Comparison of ENCODE assay signal across 29 cellular contexts in the genomic region with DNA sequence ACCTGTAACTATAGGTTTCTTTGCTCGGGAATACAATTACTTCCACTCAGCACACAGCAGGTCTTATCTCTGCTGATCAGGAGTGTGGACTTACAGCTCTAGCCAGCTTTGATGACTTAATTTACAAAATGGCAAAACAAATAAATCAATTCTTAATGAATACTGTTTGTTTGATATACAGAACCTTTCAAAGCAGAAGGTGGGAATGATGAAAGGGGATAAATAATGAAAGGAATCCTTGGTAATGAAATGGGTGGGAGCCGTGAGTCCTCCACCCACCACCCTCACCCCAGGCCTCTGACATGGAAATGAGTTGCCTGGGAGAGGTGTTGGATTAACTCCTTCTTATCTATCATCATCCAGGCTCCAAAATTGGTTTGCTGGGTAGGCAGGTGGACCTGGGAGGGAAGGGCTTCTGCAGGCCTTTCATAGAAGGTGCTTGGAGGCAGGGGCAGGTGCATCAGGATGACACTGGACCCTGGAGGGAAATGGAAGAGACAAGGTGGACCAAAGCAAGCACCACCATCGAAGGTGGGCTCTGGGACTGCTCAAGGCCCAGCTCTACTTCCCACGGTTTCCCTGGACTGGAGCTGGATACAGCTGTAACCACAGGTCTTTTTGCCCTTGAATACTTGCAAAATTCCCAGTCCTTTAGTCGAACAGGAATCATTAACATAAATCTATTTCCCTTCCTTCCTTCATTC. TPM values are rescaled to one million over a fixed set of nuclear protein-coding genes. Genes with fewer than 3 reads are reported as not detected.
A peak's percentile ranks its signal among the peaks of the same experiment; 100 is the strongest.
DNase-seq lines count a peak whose midpoint lies in the region; ATAC-seq and TF ChIP-seq lines count a peak whose summit lies in the region.
"Had no signal": no experiment of that assay in that cellular context is flagged by ENCODE, and none has a peak within 500 bp of the region (broad histone marks: within the 10 kb centered on the region; RNA-seq: fewer than 3 reads in every experiment).

No MANE protein-coding gene starts in this region.

- no peak overlapping the region for H3K4me3 ChIP-seq in parathyroid adenoma (ENCODE audit: low read depth, low read length)
- H3K4me3 ChIP-seq: left lung, right atrium auricular region, smooth muscle cell, thoracic aorta had no signal

- H3K4me1 Mint-ChIP-seq in T-helper 17 cell = no peaks in the 10 kb centered on the region
- H3K4me1 Mint-ChIP-seq: brain had no signal

- H3K4me1 ChIP-seq in parathyroid adenoma = no peaks in the 10 kb centered on the region
- H3K4me1 ChIP-seq: left lung, right atrium auricular region had no signal

- H3K27me3 ChIP-seq in parathyroid adenoma (ENCODE audit: control insufficient read depth, insufficient read depth, low read length) = no peaks in the 10 kb centered on the region
- H3K27me3 ChIP-seq: left lung, right atrium auricular region had no signal

- H3K9me3 ChIP-seq in T-helper 17 cell (ENCODE audit: control insufficient read depth, low read length, poor library complexity, severe bottlenecking) = no peaks in the 10 kb centered on the region
- H3K9me3 ChIP-seq in parathyroid adenoma (ENCODE audit: control insufficient read depth, low read length) = no peaks in the 10 kb centered on the region
- H3K9me3 ChIP-seq: left lung, right atrium auricular region, thoracic aorta had no signal

- peak overlapping the region; percentile 35 for H2AFZ ChIP-seq in parathyroid adenoma

- no peak for TF ChIP-seq CTCF in parathyroid adenoma (IDR thresholded peaks at IDR 0.05)

- no peaks in the 10 kb centered on the region for H3K36me3 Mint-ChIP-seq in T-helper 17 cell (ENCODE audit: low read depth)
- H3K36me3 Mint-ChIP-seq: brain had no signal

- H3K9ac ChIP-seq in parathyroid adenoma = no peak overlapping the region

- H3K27ac ChIP-seq in parathyroid adenoma = no peak overlapping the region
- H3K27ac ChIP-seq: 22Rv1, left lung, right atrium auricular region, thoracic aorta had no signal

- H3K4me3 Mint-ChIP-seq in T-helper 17 cell = no peak overlapping the region
- H3K4me3 Mint-ChIP-seq: brain; dendritic cell treated with granulocyte-macrophage colony-stimulating factor and Interleukin-4, amounts not matched to agents 40 ng/mL and 50 ng/mL, for 4 days; stimulated activated naive CD8-positive, alpha-beta T cell treated with anti-CD3 and anti-CD28 coated beads, Interleukin-15, Interleukin-2, amounts not matched to agents 100 ng/mL and 50 ng/mL, for 24 hours had no signal

- peak overlapping the region; percentile 19 for H3K27ac Mint-ChIP-seq in T-helper 17 cell
- H3K27ac Mint-ChIP-seq: activated T-helper 2 cell treated with anti-CD3 and anti-CD28 coated beads, Interferon-gamma antibody, Interleukin-2, Interleukin-4, amounts not matched to agents 10 μg/mL and 5 μg/mL and 100 μg/mL, durations not matched to agents 14 hours and 24 hours and 36 hours; dendritic cell treated with granulocyte-macrophage colony-stimulating factor and Interleukin-4, amounts not matched to agents 40 ng/mL and 50 ng/mL, for 4 days; stimulated activated naive CD8-positive, alpha-beta T cell treated with anti-CD3 and anti-CD28 coated beads, Interleukin-15, Interleukin-2, amounts not matched to agents 100 ng/mL and 50 ng/mL, for 24 hours had no signal

- peak; percentile 14 for DNase-seq in NCI-H1105 treated with DMSO at 0.1 percent for 48 hours (lab: John Stamatoyannopoulos, UW)
- DNase-seq in NCI-H1105 (lab: John Stamatoyannopoulos, UW) = no peak
- peak; percentile 92 for DNase-seq in NCI-H146 treated with DMSO at 0.1 percent for 48 hours (lab: John Stamatoyannopoulos, UW; ENCODE audit: unreplicated experiment)
- no peak for DNase-seq in T-helper 17 cell
- no peak for DNase-seq in GM03348 (ENCODE audit: low spot score)
- DNase-seq in medulla oblongata (ENCODE audit: extremely low spot score) = no peak
- DNase-seq in midbrain (lab: John Stamatoyannopoulos, UW) = no peak
- DNase-seq: activated CD4-positive, alpha-beta T cell treated with anti-CD3 and anti-CD28 coated beads for 4 hours; activated naive CD4-positive, alpha-beta T cell treated with anti-CD3 and anti-CD28 coated beads, Interleukin-2, amount 50 U/mL, for 16 hours; C1 segment of cervical spinal cord; DND-41; erythroblast; HCEC 1CT; left lung; NCI-H510A; posterior cingulate gyrus; SHP77; T-helper 9 cell had no signal

- no peak overlapping the region for H3K4me2 ChIP-seq in parathyroid adenoma (ENCODE audit: low read length)
- H3K4me2 ChIP-seq: smooth muscle cell had no signal

- H3K79me2 ChIP-seq in parathyroid adenoma = no peaks in the 10 kb centered on the region

- no peak for ATAC-seq in T-helper 17 cell
- ATAC-seq: left lung, Panc1 had no signal

- H3K36me3 ChIP-seq in parathyroid adenoma (ENCODE audit: control insufficient read depth, insufficient read depth, low read length) = no peaks in the 10 kb centered on the region
- H3K36me3 ChIP-seq: left lung, right atrium auricular region, thoracic aorta had no signal

- no peaks in the 10 kb centered on the region for H3K27me3 Mint-ChIP-seq in T-helper 17 cell
- H3K27me3 Mint-ChIP-seq: brain; dendritic cell treated with granulocyte-macrophage colony-stimulating factor and Interleukin-4, amounts not matched to agents 40 ng/mL and 50 ng/mL, for 4 days; stimulated activated naive CD8-positive, alpha-beta T cell treated with anti-CD3 and anti-CD28 coated beads, Interleukin-15, Interleukin-2, amounts not matched to agents 100 ng/mL and 50 ng/mL, for 24 hours had no signal

RNA-seq across cellular contexts. Expression of a gene that starts 23.0 kb away (rescaled TPM):
- total RNA-seq in T-helper 17 cell = 10 to 100 TPM in 1 of 2 donors, 1 to 10 TPM in 1; 1.6 to 10.5 TPM
- total RNA-seq: myocyte, smooth muscle cell, thoracic aorta had no signal

RNA-seq across cellular contexts. Expression of a gene that starts 57.8 kb away (rescaled TPM):
- not detected for total RNA-seq in T-helper 17 cell
- total RNA-seq: activated T-helper 2 cell treated with anti-CD3 and anti-CD28 coated beads, Interferon-gamma antibody, Interleukin-2, Interleukin-4, amounts not matched to agents 10 μg/mL and 5 μg/mL and 100 μg/mL, durations not matched to agents 14 hours and 24 hours and 36 hours; myocyte; smooth muscle cell had no signal

Comparison
In these comparisons a context has a peak if more than half of its experiments do, and no peak if none do; other contexts are left out.
1. DNase-seq: peak in NCI-H1105 treated with DMSO at 0.1 percent for 48 hours (single experiment) and NCI-H146 treated with DMSO at 0.1 percent for 48 hours (single experiment); none in NCI-H1105 (single experiment), T-helper 17 cell (0 of 3), GM03348 (single experiment), medulla oblongata (single experiment) and midbrain (single experiment).